ENCODE assay signal across 36 cellular contexts in the genomic region with DNA sequence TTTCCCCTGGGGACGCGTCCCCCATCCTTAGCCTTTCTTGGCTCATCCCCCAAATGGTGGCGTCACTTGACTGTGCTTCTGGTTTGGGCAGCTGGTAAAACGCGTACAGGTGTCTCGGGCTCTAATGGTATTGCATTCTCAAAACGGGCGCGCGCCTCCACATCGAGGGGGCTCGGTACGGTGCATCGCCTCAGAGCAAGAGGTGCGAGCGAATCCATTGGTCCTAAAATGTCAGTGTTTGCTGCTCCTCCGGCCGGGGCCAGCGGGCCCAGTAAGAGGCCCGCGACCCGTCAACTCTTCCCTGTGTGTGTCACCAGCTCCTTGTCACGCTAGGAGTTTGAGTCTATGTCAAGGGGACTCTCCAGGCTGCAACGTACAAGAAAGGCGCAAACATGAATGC.
"Had no signal": no experiment of that assay in that cellular context is flagged by ENCODE, and none has a peak within 500 bp of the region (broad histone marks: within the 10 kb centered on the region; RNA-seq: fewer than 3 reads in every experiment).

No MANE protein-coding gene starts in this region.

- H3K4me1 Mint-ChIP-seq: activated CD4-positive, alpha-beta T cell treated with anti-CD3 and anti-CD28 coated beads for 36 hours; activated CD4-positive, alpha-beta T cell treated with anti-CD3 and anti-CD28 coated beads, Interleukin-2, amount 10 ng/mL, durations not matched to agents 7 days and 5 days; activated naive CD8-positive, alpha-beta T cell treated with anti-CD3 and anti-CD28 coated beads for 36 hours; activated T-helper 17 cell treated with anti-CD3 and anti-CD28 coated beads, Interleukin-2, amount 50 U/mL, for 72 hours had no signal

- H3K27me3 Mint-ChIP-seq: activated CD4-positive, alpha-beta memory T cell treated with anti-CD3 and anti-CD28 coated beads for 36 hours; activated CD4-positive, alpha-beta T cell treated with anti-CD3 and anti-CD28 coated beads for 36 hours; activated CD4-positive, alpha-beta T cell treated with anti-CD3 and anti-CD28 coated beads, Interleukin-2, amount 10 ng/mL, durations not matched to agents 7 days and 5 days; activated CD8-positive, alpha-beta T cell treated with anti-CD3 and anti-CD28 coated beads for 36 hours; activated naive CD8-positive, alpha-beta T cell treated with anti-CD3 and anti-CD28 coated beads for 36 hours; activated T-helper 17 cell treated with anti-CD3 and anti-CD28 coated beads, Interleukin-2, amount 50 U/mL, for 72 hours had no signal

- H3K4me3 ChIP-seq: adrenal gland, body of pancreas, breast epithelium had no signal

- H3K4me1 ChIP-seq: adrenal gland, body of pancreas, breast epithelium had no signal

- ATAC-seq: activated CD4-positive, alpha-beta T cell treated with anti-CD3 and anti-CD28 coated beads for 36 hours; activated CD4-positive, CD25-positive, alpha-beta regulatory T cell treated with anti-CD3 and anti-CD28 coated beads, Interleukin-2, amount 50 U/mL, for 24 hours; activated CD8-positive, alpha-beta T cell treated with anti-CD3 and anti-CD28 coated beads for 36 hours; activated naive CD4-positive, alpha-beta T cell treated with anti-CD3 and anti-CD28 coated beads, Interleukin-2, amount 50 U/mL, for 72 hours; activated T-cell treated with anti-CD3 and anti-CD28 coated beads, Interleukin-2, amount 50 U/mL, for 4 hours; activated T-cell treated with anti-CD3 and anti-CD28 coated beads, Interleukin-2, amount 50 U/mL, for 72 hours; activated T-helper 17 cell treated with anti-CD3 and anti-CD28 coated beads, Interleukin-2, amount 50 U/mL, for 72 hours; body of pancreas had no signal

- H3K27ac Mint-ChIP-seq: activated CD4-positive, alpha-beta memory T cell treated with anti-CD3 and anti-CD28 coated beads for 36 hours; activated CD4-positive, alpha-beta T cell treated with anti-CD3 and anti-CD28 coated beads for 36 hours; activated CD4-positive, alpha-beta T cell treated with anti-CD3 and anti-CD28 coated beads, Interleukin-2, amount 10 ng/mL, durations not matched to agents 7 days and 5 days; activated CD8-positive, alpha-beta T cell treated with anti-CD3 and anti-CD28 coated beads for 36 hours; activated naive CD4-positive, alpha-beta T cell treated with anti-CD3 and anti-CD28 coated beads for 36 hours; activated naive CD8-positive, alpha-beta T cell treated with anti-CD3 and anti-CD28 coated beads for 36 hours; activated T-cell treated with anti-CD3 and anti-CD28 coated beads, Interleukin-2, amount 50 U/mL, for 72 hours; activated T-helper 1 cell treated with anti-CD3 and anti-CD28 coated beads, Interleukin-12 subunit alpha, Interleukin-12 subunit beta, Interleukin-2, Interleukin-4 antibody, amounts not matched to agents 30 ng/mL and 10 ng/mL and 1 ng/mL, durations not matched to agents 14 hours and 24 hours and 36 hours; activated T-helper 17 cell treated with anti-CD3 and anti-CD28 coated beads, Interleukin-2, amount 50 U/mL, for 72 hours; T-helper 1 cell treated with Interleukin-12 subunit alpha and Interleukin-12 subunit beta and Interleukin-4 antibody, amounts not matched to agents 30 μg/mL and 1 μg/mL, for 36 hours; T-helper 2 cell treated with Interferon-gamma antibody and Interleukin-4, amounts not matched to agents 5 μg/mL and 100 μg/mL, for 36 hours had no signal

- H3K4me3 Mint-ChIP-seq: activated CD4-positive, alpha-beta memory T cell treated with anti-CD3 and anti-CD28 coated beads for 36 hours; activated CD4-positive, alpha-beta T cell treated with anti-CD3 and anti-CD28 coated beads for 36 hours; activated CD4-positive, alpha-beta T cell treated with anti-CD3 and anti-CD28 coated beads, Interleukin-2, amount 10 ng/mL, durations not matched to agents 7 days and 5 days; activated CD8-positive, alpha-beta T cell treated with anti-CD3 and anti-CD28 coated beads for 36 hours; activated naive CD4-positive, alpha-beta T cell treated with anti-CD3 and anti-CD28 coated beads for 36 hours; activated naive CD8-positive, alpha-beta T cell treated with anti-CD3 and anti-CD28 coated beads for 36 hours; activated T-cell treated with anti-CD3 and anti-CD28 coated beads, Interleukin-2, amount 50 U/mL, for 4 hours; activated T-cell treated with anti-CD3 and anti-CD28 coated beads, Interleukin-2, amount 50 U/mL, for 72 hours; activated T-helper 1 cell treated with anti-CD3 and anti-CD28 coated beads, Interleukin-12 subunit alpha, Interleukin-12 subunit beta, Interleukin-2, Interleukin-4 antibody, amounts not matched to agents 30 ng/mL and 10 ng/mL and 1 ng/mL, durations not matched to agents 14 hours and 24 hours and 36 hours; activated T-helper 17 cell treated with anti-CD3 and anti-CD28 coated beads, Interleukin-2, amount 50 U/mL, for 72 hours; T-helper 1 cell treated with Interleukin-12 subunit alpha and Interleukin-12 subunit beta and Interleukin-4 antibody, amounts not matched to agents 30 μg/mL and 1 μg/mL, for 36 hours; T-helper 2 cell treated with Interferon-gamma antibody and Interleukin-4, amounts not matched to agents 5 μg/mL and 100 μg/mL, for 36 hours had no signal

- DNase-seq: activated CD4-positive, alpha-beta memory T cell treated with anti-CD3 and anti-CD28 coated beads for 36 hours; activated CD4-positive, alpha-beta T cell treated with anti-CD3 and anti-CD28 coated beads for 1 hour; activated CD4-positive, alpha-beta T cell treated with anti-CD3 and anti-CD28 coated beads for 36 hours; activated CD4-positive, alpha-beta T cell treated with anti-CD3 and anti-CD28 coated beads for 48 hours; activated CD4-positive, alpha-beta T cell treated with anti-CD3 and anti-CD28 coated beads, Interleukin-2, amount 10 ng/mL, durations not matched to agents 7 days and 5 days; activated CD4-positive, alpha-beta T cell treated with anti-CD3 and anti-CD28 coated beads, Interleukin-2, amount 50 U/mL, for 4 hours; activated CD4-positive, CD25-positive, alpha-beta regulatory T cell; activated CD8-positive, alpha-beta memory T cell treated with anti-CD3 and anti-CD28 coated beads, Interleukin-2, amount 50 U/mL, for 4 hours; activated CD8-positive, alpha-beta T cell treated with anti-CD3 and anti-CD28 coated beads for 36 hours; activated effector memory CD4-positive, alpha-beta T cell treated with anti-CD3 and anti-CD28 coated beads, Interleukin-2, amount 50 U/mL, for 16 hours; activated gamma-delta T cell treated with Interleukin-2 at 50 U/mL for 16 hours; activated naive CD4-positive, alpha-beta T cell; activated naive CD4-positive, alpha-beta T cell treated with anti-CD3 and anti-CD28 coated beads for 36 hours; activated naive CD4-positive, alpha-beta T cell treated with anti-CD3 and anti-CD28 coated beads, Interleukin-2, amount 50 U/mL, for 16 hours; activated naive CD8-positive, alpha-beta T cell treated with anti-CD3 and anti-CD28 coated beads for 36 hours; activated T-cell treated with anti-CD3 and anti-CD28 coated beads for 4 hours; activated T-cell treated with anti-CD3 and anti-CD28 coated beads, Interleukin-2, amount 50 U/mL, for 1 hour; activated T-cell treated with anti-CD3 and anti-CD28 coated beads, Interleukin-2, amount 50 U/mL, for 4 hours; activated T-cell treated with anti-CD3 and anti-CD28 coated beads, Interleukin-2, amount 50 U/mL, for 72 hours; adrenal gland; amniotic stem cell; aorta; body of pancreas; brain microvascular endothelial cell; central memory CD4-positive, alpha-beta T cell; T-helper 1 cell; T-helper 2 cell; T-helper 9 cell had no signal

- H3K9me3 ChIP-seq: adrenal gland, body of pancreas, breast epithelium had no signal

- H3K36me3 ChIP-seq: breast epithelium had no signal

- H3K27me3 ChIP-seq: adrenal gland, body of pancreas, brain microvascular endothelial cell, breast epithelium had no signal

- H3K27ac ChIP-seq: adrenal gland, body of pancreas, brain microvascular endothelial cell, breast epithelium, VCaP had no signal

- H3K9me3 Mint-ChIP-seq: activated CD4-positive, alpha-beta memory T cell treated with anti-CD3 and anti-CD28 coated beads for 36 hours; activated CD4-positive, alpha-beta T cell treated with anti-CD3 and anti-CD28 coated beads, Interleukin-2, amount 10 ng/mL, durations not matched to agents 7 days and 5 days; activated CD8-positive, alpha-beta T cell treated with anti-CD3 and anti-CD28 coated beads for 36 hours; activated naive CD4-positive, alpha-beta T cell treated with anti-CD3 and anti-CD28 coated beads for 36 hours; activated naive CD4-positive, alpha-beta T cell treated with anti-CD3 and anti-CD28 coated beads, Interleukin-2, amount 50 U/mL, for 72 hours; activated naive CD8-positive, alpha-beta T cell treated with anti-CD3 and anti-CD28 coated beads for 36 hours; activated T-cell treated with anti-CD3 and anti-CD28 coated beads, Interleukin-2, amount 50 U/mL, for 4 hours; activated T-cell treated with anti-CD3 and anti-CD28 coated beads, Interleukin-2, amount 50 U/mL, for 72 hours; activated T-helper 1 cell treated with anti-CD3 and anti-CD28 coated beads, Interleukin-12 subunit alpha, Interleukin-12 subunit beta, Interleukin-2, Interleukin-4 antibody, amounts not matched to agents 30 ng/mL and 10 ng/mL and 1 ng/mL, durations not matched to agents 14 hours and 24 hours and 36 hours; activated T-helper 17 cell treated with anti-CD3 and anti-CD28 coated beads, Interleukin-2, amount 50 U/mL, for 72 hours; T-helper 1 cell treated with Interleukin-12 subunit alpha and Interleukin-12 subunit beta and Interleukin-4 antibody, amounts not matched to agents 30 μg/mL and 1 μg/mL, for 36 hours; T-helper 2 cell treated with Interferon-gamma antibody and Interleukin-4, amounts not matched to agents 5 μg/mL and 100 μg/mL, for 36 hours had no signal
